20 cellular contexts compared by ENCODE assay signal in genomic region chr5:15260347-15261278, GRCh38.
DNase-seq lines count a peak whose midpoint lies in the region; ATAC-seq, FAIRE-seq and TF ChIP-seq lines count a peak whose summit lies in the region.
"Had no signal": no experiment of that assay in that cellular context is flagged by ENCODE, and none has a peak within 500 bp of the region (broad histone marks: within the 10 kb centered on the region; RNA-seq: fewer than 3 reads in every experiment).

No MANE protein-coding gene starts in this region.

- no peak for TF ChIP-seq POLR2A in Peyer's patch (IDR thresholded peaks at IDR 0.05)

- H4K8ac ChIP-seq in mesenchymal stem cell (ENCODE audit: low read length) = no peak overlapping the region

- H3K9me3 ChIP-seq in adipocyte (ENCODE audit: control insufficient read depth, low read length) (no peaks in the 10 kb centered on the region), mesenchymal stem cell (ENCODE audit: control insufficient read depth, low read length) (no peaks in the 10 kb centered on the region), tibial artery (no peaks in the 10 kb centered on the region), Peyer's patch (no peaks in the 10 kb centered on the region)
- H3K9me3 ChIP-seq: body of pancreas, SJCRH30 had no signal

- no peak overlapping the region for H2AK5ac ChIP-seq in mesenchymal stem cell (ENCODE audit: low read length, severe bottlenecking)

- no peak overlapping the region for H3K14ac ChIP-seq in mesenchymal stem cell (ENCODE audit: low read length in 2 of 2)

- no peak for FAIRE-seq in D721Med (lab: Jason Lieb, UNC)

- no peak overlapping the region for H3K4ac ChIP-seq in mesenchymal stem cell (ENCODE audit: low read depth in 1 of 2, low read length in 2 of 2)

- H3K27me3 ChIP-seq in adipocyte (replicated peaks; ENCODE audit: control insufficient read depth, insufficient read depth, low read length) (no peaks in the 10 kb centered on the region), mesenchymal stem cell (ENCODE audit: control insufficient read depth in 1 of 2, insufficient read depth in 1 of 2, low read length in 2 of 2) (peaks cover 0 to 8% of the 10 kb centered on the region in 2 experiments), tibial artery (no peaks in the 10 kb centered on the region), Peyer's patch (no peaks in the 10 kb centered on the region)
- H3K27me3 ChIP-seq: body of pancreas, SJCRH30 had no signal

- H3K18ac ChIP-seq in mesenchymal stem cell (ENCODE audit: low read depth in 1 of 2, low read length in 2 of 2) = no peak overlapping the region

- ATAC-seq in GM19452 (IDR thresholded peaks at IDR 0.05; ENCODE audit: unreplicated experiment) = no peak
- ATAC-seq: activated CD8-positive, alpha-beta memory T cell treated with anti-CD3 and anti-CD28 coated beads, Interleukin-2, amount 10 ng/mL, durations not matched to agents 7 days and 5 days; body of pancreas; natural killer cell treated with Interleukin-12 subunit alpha and Interleukin-12 subunit beta and Interleukin-15 and Interleukin-18, amount 100 ng/mL, for 72 hours had no signal

- DNase-seq in adipocyte (ENCODE audit: low read depth) (no peak), fibroblast of pulmonary artery (ENCODE audit: low read depth) (peak; percentile 21), mesenchymal stem cell (no peak), tibial artery (no peak), D721Med (ENCODE audit: insufficient read length, low spot score) (no peak), Peyer's patch (no peak), SK-N-DZ (ENCODE audit: low spot score) (no peak)
- DNase-seq: activated CD4-positive, alpha-beta T cell treated with anti-CD3 and anti-CD28 coated beads, Interleukin-2, amount 10 ng/mL, durations not matched to agents 24 days and 14 days; activated CD8-positive, alpha-beta memory T cell treated with anti-CD3 and anti-CD28 coated beads, Interleukin-2, amount 10 ng/mL, durations not matched to agents 7 days and 5 days; body of pancreas; cortex of kidney; H7; islet precursor cell; NCI-H82; stimulated activated CD4-positive, alpha-beta T cell treated with anti-CD3 and anti-CD28 coated beads, Interleukin-2, amount 100 ng/mL, for 48 hours; stimulated activated naive CD4-positive, alpha-beta T cell treated with Interleukin-2 at 50 U/mL for 16 hours had no signal

- no peak overlapping the region for H2BK120ac ChIP-seq in mesenchymal stem cell (ENCODE audit: low read depth, low read length)

- no peak overlapping the region for H3K4me2 ChIP-seq in mesenchymal stem cell (ENCODE audit: low read length, poor library complexity, severe bottlenecking)
- H3K4me2 ChIP-seq: smooth muscle cell had no signal

- H3K9ac ChIP-seq in adipocyte (ENCODE audit: low read length) (no peak overlapping the region), mesenchymal stem cell (ENCODE audit: low read length) (peak overlapping the region; percentile 26)

- TF ChIP-seq CTCF in fibroblast of pulmonary artery (IDR thresholded peaks at IDR 0.05; ENCODE audit: low read length, missing control alignments) = no peak
- TF ChIP-seq CTCF in tibial artery (IDR thresholded peaks at IDR 0.05) = no peak
- TF ChIP-seq CTCF in D721Med (IDR thresholded peaks at IDR 0.05; ENCODE audit: insufficient read depth, missing control alignments) = no peak
- TF ChIP-seq CTCF in Peyer's patch (IDR thresholded peaks at IDR 0.05) = no peak

- H3K27ac ChIP-seq in mesenchymal stem cell (ENCODE audit: low read length, poor library complexity, severe bottlenecking) (no peak overlapping the region), tibial artery (peak overlapping the region; percentile 57 to 72), Peyer's patch (no peak overlapping the region)
- H3K27ac ChIP-seq: body of pancreas, SJCRH30 had no signal

- H2BK12ac ChIP-seq in mesenchymal stem cell (ENCODE audit: low read length in 2 of 2) = no peak overlapping the region

- intact Hi-C loops in tibial artery (cut with DNase I; ENCODE audit: low total_unique reads) = no loop called here

- no peak overlapping the region for H2BK15ac ChIP-seq in mesenchymal stem cell (ENCODE audit: low read depth, poor library complexity, severe bottlenecking)

- no peak overlapping the region for H2AFZ ChIP-seq in mesenchymal stem cell (ENCODE audit: low read depth, low read length)

- 76% methylated on average over 7 of the region's 7 CpGs for WGBS in mesenchymal stem cell

- H3K4me1 ChIP-seq in adipocyte (ENCODE audit: control insufficient read depth, insufficient read depth, low read length) (peaks cover 18% of the 10 kb centered on the region), mesenchymal stem cell (ENCODE audit: control insufficient read depth, insufficient read depth, low read depth, low read length) (no peaks in the 10 kb centered on the region), tibial artery (peaks cover 0 to 59% (median 21%) of the 10 kb centered on the region in 4 donors), Peyer's patch (no peaks in the 10 kb centered on the region)
- H3K4me1 ChIP-seq: body of pancreas, SJCRH30 had no signal

- H3K23ac ChIP-seq in mesenchymal stem cell (ENCODE audit: low read length in 2 of 2) = no peak overlapping the region

- no peaks in the 10 kb centered on the region for H3K79me1 ChIP-seq in mesenchymal stem cell (replicated peaks; ENCODE audit: low read length, poor library complexity, severe bottlenecking)

- H3K4me3 ChIP-seq in adipocyte (ENCODE audit: low read length) (peak overlapping the region; percentile 2), fibroblast of pulmonary artery (replicated peaks; ENCODE audit: low read depth, low read length) (no peak overlapping the region), mesenchymal stem cell (ENCODE audit: insufficient read depth in 1 of 2, low read depth in 1 of 2, low read length in 2 of 2) (peak overlapping the region in 1 of 2 experiments; percentile 35), tibial artery (peak overlapping the region in 1 of 2 donors; percentile 10), Peyer's patch (no peak overlapping the region)
- H3K4me3 ChIP-seq: body of pancreas, SJCRH30, smooth muscle cell had no signal

- no peaks in the 10 kb centered on the region for H3K36me3 ChIP-seq in adipocyte (ENCODE audit: control insufficient read depth, insufficient read depth, low read length, severe bottlenecking)
- H3K36me3 ChIP-seq in mesenchymal stem cell (ENCODE audit: control insufficient read depth in 1 of 2, insufficient read depth in 2 of 2, low read depth in 1 of 2, low read length in 2 of 2) = no peaks in the 10 kb centered on the region
- no peaks in the 10 kb centered on the region for H3K36me3 ChIP-seq in tibial artery
- no peaks in the 10 kb centered on the region for H3K36me3 ChIP-seq in Peyer's patch
- H3K36me3 ChIP-seq: SJCRH30 had no signal

- no peak overlapping the region for H2BK5ac ChIP-seq in mesenchymal stem cell (ENCODE audit: low read depth, low read length, poor library complexity, severe bottlenecking)

- H4K91ac ChIP-seq in mesenchymal stem cell (ENCODE audit: low read length) = no peak overlapping the region

Comparison
In these comparisons a context has a peak if more than half of its experiments do, and no peak if none do; other contexts are left out.
1. H3K27ac ChIP-seq: peak in tibial artery (2 of 2); none in mesenchymal stem cell (single experiment) and Peyer's patch (0 of 4).